In genomic region chr20:50165687-50166554, GRCh38 we compare ENCODE assay signal across 9 cellular contexts. TPM values are rescaled to one million over a fixed set of nuclear protein-coding genes. Genes with fewer than 3 reads are reported as not detected.
DNase-seq lines count a peak whose midpoint lies in the region; ATAC-seq and TF ChIP-seq lines count a peak whose summit lies in the region.
"Had no signal": no experiment of that assay in that cellular context is flagged by ENCODE, and none has a peak within 500 bp of the region (broad histone marks: within the 10 kb centered on the region; RNA-seq: fewer than 3 reads in every experiment).

No MANE protein-coding gene starts in this region.

- peak; percentile 99 for DNase-seq in BJ (ENCODE audit: low read depth)
- peak; percentile 99 for DNase-seq in NCI-H82 treated with DMSO at 0.1 percent for 48 hours (lab: John Stamatoyannopoulos, UW; ENCODE audit: unreplicated experiment)
- peak; percentile 79 for DNase-seq in activated CD8-positive, alpha-beta T cell treated with anti-CD3 and anti-CD28 coated beads, Interleukin-2, amount 10 ng/mL, durations not matched to agents 7 days and 5 days
- DNase-seq in effector memory CD4-positive, alpha-beta T cell = peak; percentile 47 to 61 (median 59)
- peak; percentile 96 to 100 for DNase-seq in lung microvascular endothelial cell (ENCODE audit: low read depth in 2 of 2)
- peak; percentile 62 to 78 (median 77) for DNase-seq in stimulated activated CD4-positive, alpha-beta T cell treated with anti-CD3 and anti-CD28 coated beads, TNF-alpha, amount 100 ng/mL, for 4 hours (ENCODE audit: low read depth in 3 of 3)

- no peaks in the 10 kb centered on the region for H3K27me3 ChIP-seq in BJ (ENCODE audit: control insufficient read depth, insufficient read depth, low read length)
- no peaks in the 10 kb centered on the region for H3K27me3 ChIP-seq in effector memory CD4-positive, alpha-beta T cell (replicated peaks; ENCODE audit: control insufficient read depth, insufficient read depth, low read length, poor library complexity, severe bottlenecking)

- H3K4me3 Mint-ChIP-seq in activated CD8-positive, alpha-beta T cell treated with anti-CD3 and anti-CD28 coated beads, Interleukin-2, amount 10 ng/mL, durations not matched to agents 7 days and 5 days = peak overlapping the region; percentile 69
- H3K4me3 Mint-ChIP-seq: central memory CD8-positive, alpha-beta T cell had no signal

- CTCF ChIA-PET in BJ (lab: Yijun Ruan, JAX) = interaction anchor here (0.6 to 7.8 kb wide), 15 partner anchors 13 to 427 kb away, joined by 3 to 169 read pairs (median 4); no protein-coding TSS in a partner anchor
- CTCF ChIA-PET in activated CD8-positive, alpha-beta T cell treated with anti-CD3 and anti-CD28 coated beads, Interleukin-2, amount 10 ng/mL, durations not matched to agents 7 days and 5 days (lab: Charles Lee) = interaction anchor here (0.5 to 5.3 kb wide), 14 partner anchors 11 to 299 kb away, joined by 3 to 57 read pairs (median 4); partner anchors contain the start of gene PEDS1

- no peaks in the 10 kb centered on the region for H3K9me3 Mint-ChIP-seq in activated CD8-positive, alpha-beta T cell treated with anti-CD3 and anti-CD28 coated beads, Interleukin-2, amount 10 ng/mL, durations not matched to agents 7 days and 5 days (ENCODE audit: insufficient read depth)
- H3K9me3 Mint-ChIP-seq: central memory CD8-positive, alpha-beta T cell had no signal

- TF ChIP-seq CTCF in BJ (IDR thresholded peaks at IDR 0.05; ENCODE audit: insufficient read depth, low read depth, low read length) = no peak

- no peaks in the 10 kb centered on the region for H3K9me3 ChIP-seq in effector memory CD4-positive, alpha-beta T cell (ENCODE audit: control insufficient read depth, low read length)

- no peaks in the 10 kb centered on the region for H3K36me3 ChIP-seq in BJ (ENCODE audit: control insufficient read depth, insufficient read depth, low read length)
- H3K36me3 ChIP-seq in effector memory CD4-positive, alpha-beta T cell (ENCODE audit: control insufficient read depth, insufficient read depth, low read length) = no peaks in the 10 kb centered on the region

- ATAC-seq in GM19372 (IDR thresholded peaks at IDR 0.05; ENCODE audit: low read depth, unreplicated experiment) = peak; percentile 91
- ATAC-seq in HG03575 (IDR thresholded peaks at IDR 0.05; ENCODE audit: extremely low read depth, insufficient number of reproducible peaks, low FRiP score, unreplicated experiment) = peak; percentile 92
- peak; percentile 95 for ATAC-seq in activated CD8-positive, alpha-beta T cell treated with anti-CD3 and anti-CD28 coated beads, Interleukin-2, amount 10 ng/mL, durations not matched to agents 7 days and 5 days

- peak overlapping the region; percentile 25 for H3K4me3 ChIP-seq in BJ (ENCODE audit: low read depth, low read length)
- H3K4me3 ChIP-seq in effector memory CD4-positive, alpha-beta T cell (ENCODE audit: insufficient read depth, low read depth, low read length, poor library complexity, severe bottlenecking) = no peak overlapping the region

- H3K36me3 Mint-ChIP-seq in activated CD8-positive, alpha-beta T cell treated with anti-CD3 and anti-CD28 coated beads, Interleukin-2, amount 10 ng/mL, durations not matched to agents 7 days and 5 days (ENCODE audit: low read depth) = no peaks in the 10 kb centered on the region

- POLR2A ChIA-PET in BJ (lab: Charles Lee) = interaction anchor here (0.6 to 1.2 kb wide), 4 partner anchors 12 to 136 kb away, joined by 3 to 5 read pairs (median 4); partner anchors contain the start of gene PEDS1
- POLR2A ChIA-PET in activated CD8-positive, alpha-beta T cell treated with anti-CD3 and anti-CD28 coated beads, Interleukin-2, amount 10 ng/mL, durations not matched to agents 7 days and 5 days (lab: Charles Lee) = interaction anchor here (0.9 to 3.4 kb wide), 3 partner anchors 12 to 50 kb away, joined by 3 to 18 read pairs (median 3); partner anchors contain the start of gene PEDS1

- peak overlapping the region; percentile 80 for H3K27ac Mint-ChIP-seq in activated CD8-positive, alpha-beta T cell treated with anti-CD3 and anti-CD28 coated beads, Interleukin-2, amount 10 ng/mL, durations not matched to agents 7 days and 5 days

- peaks cover 2% of the 10 kb centered on the region for H3K27me3 Mint-ChIP-seq in activated CD8-positive, alpha-beta T cell treated with anti-CD3 and anti-CD28 coated beads, Interleukin-2, amount 10 ng/mL, durations not matched to agents 7 days and 5 days (ENCODE audit: low read depth)

- no peak overlapping the region for H3K27ac ChIP-seq in effector memory CD4-positive, alpha-beta T cell (ENCODE audit: insufficient read depth, low read length, poor library complexity, severe bottlenecking)

- peaks cover 14% of the 10 kb centered on the region for H3K4me1 Mint-ChIP-seq in activated CD8-positive, alpha-beta T cell treated with anti-CD3 and anti-CD28 coated beads, Interleukin-2, amount 10 ng/mL, durations not matched to agents 7 days and 5 days (ENCODE audit: low read depth)

- H3K4me1 ChIP-seq in effector memory CD4-positive, alpha-beta T cell (ENCODE audit: control insufficient read depth, insufficient read depth, low read length, poor library complexity, severe bottlenecking) = no peaks in the 10 kb centered on the region

RNA-seq across cellular contexts. Expression of gene PEDS1, which starts 12.4 kb away (rescaled TPM):
- 26.1 and 52.3 TPM in 2 replicates for polyA plus RNA-seq in BJ (2011; rRNA removed)
- polyA minus RNA-seq in BJ (2011; rRNA and poly(A)+ RNA removed) = 54.5 and 98.1 TPM in 2 replicates
- total RNA-seq in activated CD8-positive, alpha-beta T cell treated with anti-CD3 and anti-CD28 coated beads, Interleukin-2, amount 10 ng/mL, durations not matched to agents 7 days and 5 days = 10 to 100 TPM; 28.7 to 30.2 TPM
- 10.2 and 11.9 TPM in 2 replicates for total RNA-seq in lung microvascular endothelial cell

RNA-seq across cellular contexts. Expression of gene CEBPB, which starts 24.7 kb away (rescaled TPM):
- polyA plus RNA-seq in BJ (2011; rRNA removed) = 23.3 and 24.6 TPM in 2 replicates
- polyA minus RNA-seq in BJ (2011; rRNA and poly(A)+ RNA removed) = 7.7 and 10.9 TPM in 2 replicates
- 10 to 100 TPM; 28.8 to 32.0 TPM for total RNA-seq in activated CD8-positive, alpha-beta T cell treated with anti-CD3 and anti-CD28 coated beads, Interleukin-2, amount 10 ng/mL, durations not matched to agents 7 days and 5 days
- total RNA-seq in lung microvascular endothelial cell = 8.5 and 35.9 TPM in 2 replicates

RNA-seq across cellular contexts. Expression of gene UBE2V1, which starts 53.0 kb away (rescaled TPM):
- 101 and 138 TPM in 2 replicates for polyA plus RNA-seq in BJ (2011; rRNA removed)
- polyA minus RNA-seq in BJ (2011; rRNA and poly(A)+ RNA removed) = 48.3 and 62.0 TPM in 2 replicates
- total RNA-seq in activated CD8-positive, alpha-beta T cell treated with anti-CD3 and anti-CD28 coated beads, Interleukin-2, amount 10 ng/mL, durations not matched to agents 7 days and 5 days = 100 to 1,000 TPM; 120 to 131 TPM
- 21.0 and 26.2 TPM in 2 replicates for total RNA-seq in lung microvascular endothelial cell
